ENCODE assay signal across 8 cellular contexts in genomic region chr9:127943746-127944145, GRCh38. TPM values are rescaled to one million over a fixed set of nuclear protein-coding genes. Genes with fewer than 3 reads are reported as not detected.
A peak's percentile ranks its signal among the peaks of the same experiment; 100 is the strongest.
DNase-seq lines count a peak whose midpoint lies in the region; ATAC-seq and TF ChIP-seq lines count a peak whose summit lies in the region.

No MANE protein-coding gene starts in this region.

- peaks cover 29 to 89% (median 33%) of the 10 kb centered on the region in 3 donors for H3K36me3 ChIP-seq in esophagus squamous epithelium

- no peaks in the 10 kb centered on the region for H3K9me3 Mint-ChIP-seq in activated T-cell treated with anti-CD3 and anti-CD28 coated beads, Interleukin-2, amount 50 U/mL, for 4 hours
- H3K9me3 Mint-ChIP-seq in natural killer cell, result no peaks in the 10 kb centered on the region
- no peaks in the 10 kb centered on the region for H3K9me3 Mint-ChIP-seq in stimulated activated naive CD8-positive, alpha-beta T cell treated with anti-CD3 and anti-CD28 coated beads, Interleukin-15, amount 100 ng/mL, for 72 hours

- no peaks in the 10 kb centered on the region for H3K27me3 ChIP-seq in esophagus squamous epithelium

- H3K4me3 Mint-ChIP-seq in activated T-cell treated with anti-CD3 and anti-CD28 coated beads, Interleukin-2, amount 50 U/mL, for 4 hours, result no peak overlapping the region
- no peak overlapping the region for H3K4me3 Mint-ChIP-seq in natural killer cell
- peak overlapping the region in 1 of 2 donors; percentile 38 for H3K4me3 Mint-ChIP-seq in stimulated activated naive CD8-positive, alpha-beta T cell treated with anti-CD3 and anti-CD28 coated beads, Interleukin-15, amount 100 ng/mL, for 72 hours

- no peak overlapping the region for H3K27ac Mint-ChIP-seq in natural killer cell
- H3K27ac Mint-ChIP-seq in stimulated activated naive CD8-positive, alpha-beta T cell treated with anti-CD3 and anti-CD28 coated beads, Interleukin-15, amount 100 ng/mL, for 72 hours, result peak overlapping the region; percentile 83 to 92

- intact Hi-C loops in esophagus squamous epithelium (cut with DNase I), result loop anchor here (2.0 to 10.0 kb wide), 2 partner anchors 91 to 161 kb away; no protein-coding TSS in a partner anchor
- intact Hi-C loops in natural killer cell (cut with micrococcal nuclease), result loop anchor here (1.0 to 5.0 kb wide), 2 partner anchors 92 to 174 kb away; no protein-coding TSS in a partner anchor

- no peaks in the 10 kb centered on the region for H3K9me3 ChIP-seq in esophagus squamous epithelium

- H3K27me3 Mint-ChIP-seq in activated T-cell treated with anti-CD3 and anti-CD28 coated beads, Interleukin-2, amount 50 U/mL, for 4 hours (ENCODE audit: low read depth), result no peaks in the 10 kb centered on the region
- no peaks in the 10 kb centered on the region for H3K27me3 Mint-ChIP-seq in natural killer cell (ENCODE audit: low read depth in 2 of 2)
- H3K27me3 Mint-ChIP-seq in stimulated activated naive CD8-positive, alpha-beta T cell treated with anti-CD3 and anti-CD28 coated beads, Interleukin-15, amount 100 ng/mL, for 72 hours, result no peaks in the 10 kb centered on the region

- TF ChIP-seq POLR2A in esophagus squamous epithelium (IDR thresholded peaks at IDR 0.05), result no peak

- H3K36me3 Mint-ChIP-seq in activated T-cell treated with anti-CD3 and anti-CD28 coated beads, Interleukin-2, amount 50 U/mL, for 4 hours (ENCODE audit: insufficient read depth), result peaks cover 15% of the 10 kb centered on the region
- no peaks in the 10 kb centered on the region for H3K36me3 Mint-ChIP-seq in natural killer cell

- H3K27ac ChIP-seq in esophagus squamous epithelium, result peak overlapping the region; percentile 2 to 56 (median 24)

- peaks cover 0 to 47% (median 3%) of the 10 kb centered on the region in 3 donors for H3K4me1 ChIP-seq in esophagus squamous epithelium

- 13 to 85% methylated on average over 3 to 12 of the region's 13 CpGs for WGBS in esophagus squamous epithelium, 2 donors

- peaks cover 23% of the 10 kb centered on the region for H3K4me1 Mint-ChIP-seq in activated T-cell treated with anti-CD3 and anti-CD28 coated beads, Interleukin-2, amount 50 U/mL, for 4 hours (ENCODE audit: low read depth)
- H3K4me1 Mint-ChIP-seq in natural killer cell, result peaks cover 0 to 14% of the 10 kb centered on the region in 2 donors
- H3K4me1 Mint-ChIP-seq in stimulated activated naive CD8-positive, alpha-beta T cell treated with anti-CD3 and anti-CD28 coated beads, Interleukin-15, amount 100 ng/mL, for 72 hours, result peaks cover 75% of the 10 kb centered on the region

- TF ChIP-seq CTCF in GM12875 (IDR thresholded peaks at IDR 0.05; ENCODE audit: borderline replicate concordance, insufficient read depth, low read depth, low read length) (peak; percentile 96), esophagus squamous epithelium (IDR thresholded peaks at IDR 0.05) (peak; percentile 86 to 96 (median 92)), natural killer cell (IDR thresholded peaks at IDR 0.05) (peak; percentile 73)

- H3K4me3 ChIP-seq in GM12875 (ENCODE audit: low read depth, low read length) (no peak overlapping the region), esophagus squamous epithelium (no peak overlapping the region)

- ATAC-seq in activated T-cell treated with anti-CD3 and anti-CD28 coated beads, Interleukin-2, amount 50 U/mL, for 4 hours, result peak; percentile 86 to 88
- peak; percentile 79 to 93 (median 88) for ATAC-seq in natural killer cell
- ATAC-seq in stimulated activated naive CD8-positive, alpha-beta T cell treated with anti-CD3 and anti-CD28 coated beads, Interleukin-15, amount 100 ng/mL, for 72 hours, result peak; percentile 82

- peak; percentile 85 for DNase-seq in HuH-7 (ENCODE audit: low spot score)
- peak; percentile 83 for DNase-seq in OCI-M1 (lab: John Stamatoyannopoulos, UW)
- peak; percentile 76 for DNase-seq in activated T-cell treated with anti-CD3 and anti-CD28 coated beads, Interleukin-2, amount 50 U/mL, for 4 hours
- no peak for DNase-seq in esophagus squamous epithelium (lab: John Stamatoyannopoulos, UW)
- DNase-seq in natural killer cell, result peak; percentile 66
- DNase-seq in stimulated activated naive CD8-positive, alpha-beta T cell treated with anti-CD3 and anti-CD28 coated beads, Interleukin-15, amount 100 ng/mL, for 72 hours, result peak; percentile 73 to 74
- DNase-seq in cerebellar nuclear complex (lab: John Stamatoyannopoulos, UW), result no peak

RNA-seq across cellular contexts. Expression of gene DPM2, which starts 6.1 kb away (rescaled TPM):
- 10 to 100 TPM; 89.6 to 91.5 (median 89.9) TPM for total RNA-seq in activated T-cell treated with anti-CD3 and anti-CD28 coated beads, Interleukin-2, amount 50 U/mL, for 4 hours
- total RNA-seq in esophagus squamous epithelium (10 to 100 TPM; 12.5 to 18.5 (median 15.7) TPM), natural killer cell (10 to 100 TPM; 22.9 to 31.4 (median 24.1) TPM)

RNA-seq across cellular contexts. Expression of gene PIP5KL1, which starts 13.2 kb away (rescaled TPM):
- total RNA-seq in activated T-cell treated with anti-CD3 and anti-CD28 coated beads, Interleukin-2, amount 50 U/mL, for 4 hours, result 1 to 10 TPM; 2.3 to 3.5 (median 2.8) TPM
- total RNA-seq in esophagus squamous epithelium (1 to 10 TPM in 3 of 4 donors, not detected in 1; 3.1 to 4.6 (median 3.6) TPM), natural killer cell (1 to 10 TPM in 1 of 3 donors, under 1 TPM in 2; 0.52 to 1.4 (median 0.97) TPM)

RNA-seq across cellular contexts. Expression of gene ST6GALNAC4, which starts 26.9 kb away (rescaled TPM):
- total RNA-seq in activated T-cell treated with anti-CD3 and anti-CD28 coated beads, Interleukin-2, amount 50 U/mL, for 4 hours, result 10 to 100 TPM; 22.0 to 25.7 (median 24.7) TPM
- total RNA-seq in esophagus squamous epithelium, result 10 to 100 TPM; 12.5 to 33.0 (median 23.8) TPM
- total RNA-seq in natural killer cell, result 10 to 100 TPM; 18.8 to 33.0 (median 20.4) TPM

RNA-seq across cellular contexts. Expression of gene EEIG1, which starts 37.0 kb away (rescaled TPM):
- 10 to 100 TPM; 75.5 to 87.3 (median 86.0) TPM for total RNA-seq in activated T-cell treated with anti-CD3 and anti-CD28 coated beads, Interleukin-2, amount 50 U/mL, for 4 hours
- total RNA-seq in esophagus squamous epithelium, result 10 to 100 TPM; 16.9 to 65.0 (median 24.0) TPM
- total RNA-seq in natural killer cell, result 10 to 100 TPM; 10.3 to 36.0 (median 28.2) TPM

RNA-seq across cellular contexts. Expression of gene ST6GALNAC6, which starts 44.3 kb away (rescaled TPM):
- 10 to 100 TPM; 25.9 to 31.5 (median 31.0) TPM for total RNA-seq in activated T-cell treated with anti-CD3 and anti-CD28 coated beads, Interleukin-2, amount 50 U/mL, for 4 hours
- total RNA-seq in esophagus squamous epithelium, result 10 to 100 TPM; 14.5 to 69.4 (median 26.1) TPM
- 100 to 1,000 TPM; 120 to 148 (median 127) TPM for total RNA-seq in natural killer cell

Comparison
In these comparisons a context has a peak if more than half of its experiments do, and no peak if none do; other contexts are left out.
1. DNase-seq: peak in HuH-7 (single experiment), OCI-M1 (single experiment), activated T-cell treated with anti-CD3 and anti-CD28 coated beads, Interleukin-2, amount 50 U/mL, for 4 hours (single experiment), natural killer cell (single experiment) and stimulated activated naive CD8-positive, alpha-beta T cell treated with anti-CD3 and anti-CD28 coated beads, Interleukin-15, amount 100 ng/mL, for 72 hours (2 of 2); none in esophagus squamous epithelium (single experiment) and cerebellar nuclear complex (0 of 2).
2. H3K27ac Mint-ChIP-seq: peak in stimulated activated naive CD8-positive, alpha-beta T cell treated with anti-CD3 and anti-CD28 coated beads, Interleukin-15, amount 100 ng/mL, for 72 hours (2 of 2); none in natural killer cell (0 of 2).
3. Peak in every context shown above with its lines, with median percentiles within 50 percentile points of each other: CTCF ChIP-seq and ATAC-seq.